In the genomic region with DNA sequence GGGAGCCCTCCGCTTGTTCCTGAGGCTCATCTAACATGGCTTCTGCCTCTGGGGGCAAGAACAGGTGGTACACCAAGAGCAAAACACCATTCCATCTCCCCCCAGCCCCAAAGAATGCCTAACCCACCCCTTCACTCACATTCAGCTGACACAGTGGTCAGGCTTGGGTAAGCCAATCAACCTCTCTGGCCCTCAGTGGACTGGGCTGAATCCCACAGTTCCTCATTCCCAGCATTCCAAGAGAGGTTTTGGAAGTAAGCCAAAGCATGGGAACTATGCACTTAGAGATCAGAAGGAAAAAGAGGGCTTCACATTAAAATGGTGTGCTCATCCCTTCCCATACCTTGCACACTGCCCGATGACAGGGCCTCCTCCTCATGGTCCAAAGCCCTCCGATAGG, we compare ENCODE assay signal across 16 cellular contexts. TPM values are rescaled to one million over a fixed set of nuclear protein-coding genes. Genes with fewer than 3 reads are reported as not detected.
A peak's percentile ranks its signal among the peaks of the same experiment; 100 is the strongest.
DNase-seq lines count a peak whose midpoint lies in the region; ATAC-seq, FAIRE-seq and TF ChIP-seq lines count a peak whose summit lies in the region.
"Had no signal": no experiment of that assay in that cellular context is flagged by ENCODE, and none has a peak within 500 bp of the region (broad histone marks: within the 10 kb centered on the region; RNA-seq: fewer than 3 reads in every experiment).

No MANE protein-coding gene starts in this region.

- H2AFZ ChIP-seq in HepG2 (ENCODE audit: low read length), result no peak overlapping the region

- BruUV-seq in HepG2 (replicated peaks; lab: Mats Ljungman, UMichigan), result no TSS peak

- WGBS in HepG2 (ENCODE audit: low lambda C conversion rate), result 77% methylated on average over 3 of the region's 3 CpGs
- 96 to 97% methylated on average over 3 of the region's 3 CpGs for WGBS in sigmoid colon, 2 donors

- H3K27me3 ChIP-seq in HepG2 (ENCODE audit: control insufficient read depth in 1 of 2, insufficient read depth in 2 of 2, low read length in 2 of 2), result no peaks in the 10 kb centered on the region
- H3K27me3 ChIP-seq in sigmoid colon, result no peaks in the 10 kb centered on the region
- H3K27me3 ChIP-seq: BLaER1, colonic mucosa, MG63 had no signal

- H3K9ac ChIP-seq in HepG2 (ENCODE audit: insufficient read depth, low read depth, low read length), result no peak overlapping the region
- H3K9ac ChIP-seq: BLaER1 had no signal

- FAIRE-seq in HTR-8/SVneo (lab: Jason Lieb, UNC), result no peak
- FAIRE-seq in HepG2 (lab: Jason Lieb, UNC), result peak; percentile 39
- FAIRE-seq: frontal cortex had no signal

- H3K27ac ChIP-seq in HepG2 (ENCODE audit: extremely low read length, insufficient read depth, low read length), result no peak overlapping the region
- H3K27ac ChIP-seq in sigmoid colon, result no peak overlapping the region
- H3K27ac ChIP-seq: BLaER1, colonic mucosa had no signal

- no peak for TF ChIP-seq CTCF in choroid plexus epithelial cell (conservative IDR thresholded peaks at IDR 0.05; ENCODE audit: low read depth, low read length)
- no peak for TF ChIP-seq CTCF in HepG2 (CRISPR knock-in tag; IDR thresholded peaks at IDR 0.05)
- TF ChIP-seq CTCF in sigmoid colon (IDR thresholded peaks at IDR 0.05), result no peak

- in situ Hi-C loops in HepG2 (cut with HindIII; ENCODE audit: extremely low pct_ligation_motif_present, low pct_unique_long_range_greater_than_20kb), result no loop called here

- H3K4me1 ChIP-seq in HepG2 (ENCODE audit: insufficient read depth, low read length) (peaks cover 12% of the 10 kb centered on the region), sigmoid colon (peaks cover 0 to 7% (median 0%) of the 10 kb centered on the region in 4 donors)
- H3K4me1 ChIP-seq: colonic mucosa had no signal

- H3K79me2 ChIP-seq in HepG2 (ENCODE audit: insufficient read depth, low read length), result peaks cover 2% of the 10 kb centered on the region

- H3K9me3 ChIP-seq in HepG2 (ENCODE audit: low read length) (no peaks in the 10 kb centered on the region), sigmoid colon (no peaks in the 10 kb centered on the region)
- H3K9me3 ChIP-seq: BLaER1, colonic mucosa, MG63 had no signal

- ATAC-seq in HepG2 (peak; percentile 76), GM21825 (IDR thresholded peaks at IDR 0.05; ENCODE audit: unreplicated experiment) (no peak)

- DNase-seq in AG08396 (ENCODE audit: low spot score) (peak; percentile 75), HTR-8/SVneo (ENCODE audit: insufficient read length, low spot score) (peak; percentile 66), choroid plexus epithelial cell (ENCODE audit: low read depth) (peak; percentile 70), HepG2 (ENCODE audit: low spot score) (peak; percentile 73), sigmoid colon (no peak), NCI-H1417 treated with DMSO at 0.1 percent for 48 hours (lab: John Stamatoyannopoulos, UW) (no peak)
- no peak for DNase-seq in activated naive CD4-positive, alpha-beta T cell treated with anti-CD3 and anti-CD28 coated beads, Interleukin-2, amount 50 U/mL, for 16 hours
- DNase-seq: colonic mucosa, MG63, NCI-H2171, nucleus accumbens, OCI-M1, T1000 had no signal

- TF ChIP-seq EP300 in HepG2 (IDR thresholded peaks at IDR 0.05; ENCODE audit: low read depth in 2 of 2, low read length in 2 of 2) (no peak), HepG2 (CRISPR knock-in tag; IDR thresholded peaks at IDR 0.05; ENCODE audit: borderline replicate concordance) (no peak), sigmoid colon (IDR thresholded peaks at IDR 0.05) (no peak)

- intact Hi-C loops in HepG2 (cut with micrococcal nuclease; ENCODE audit: unreplicated experiment), result no loop called here
- intact Hi-C loops in sigmoid colon (cut with DNase I), result no loop called here

- no peak overlapping the region for H3K4me2 ChIP-seq in HepG2 (ENCODE audit: low read depth, low read length)
- H3K4me2 ChIP-seq: BLaER1 had no signal

- POLR2A ChIA-PET in HepG2 (lab: Yijun Ruan, JAX), result no interaction called here

- H3K4me3 ChIP-seq in choroid plexus epithelial cell (ENCODE audit: low read depth, low read length) (no peak overlapping the region), HepG2 (replicated peaks in 1 of 3; ENCODE audit: insufficient read depth in 1 of 3, low read depth in 2 of 3, low read length in 3 of 3) (no peak overlapping the region), sigmoid colon (no peak overlapping the region)
- H3K4me3 ChIP-seq: BLaER1, colonic mucosa, MG63 had no signal

- H3K36me3 ChIP-seq in HepG2 (replicated peaks in 1 of 2; ENCODE audit: control insufficient read depth in 1 of 2, insufficient read depth in 2 of 2, low read length in 2 of 2), result peaks cover 14 to 42% of the 10 kb centered on the region in 2 experiments; a peak in 4 of 5 replicates
- peaks cover 17 to 71% (median 28%) of the 10 kb centered on the region in 4 donors for H3K36me3 ChIP-seq in sigmoid colon

- no peak for TF ChIP-seq RAD21 in HepG2 (CRISPR knock-in tag; IDR thresholded peaks at IDR 0.05)

- CTCF ChIA-PET in HepG2 (lab: Yijun Ruan, JAX; ENCODE audit: low intra/inter-chr PET ratio, low total read pairs), result no interaction called here

- TF ChIP-seq POLR2A in HepG2 (IDR thresholded peaks at IDR 0.05; ENCODE audit: insufficient read depth in 1 of 2, low read depth in 2 of 2, low read length in 2 of 2) (no peak), sigmoid colon (IDR thresholded peaks at IDR 0.05) (no peak)

- no peaks in the 10 kb centered on the region for H4K20me1 ChIP-seq in HepG2 (ENCODE audit: insufficient read depth, low read length)

RNA-seq across cellular contexts. Expression of a gene that starts 7.8 kb away (rescaled TPM):
- 26.6 and 42.6 TPM in 2 replicates for total RNA-seq in HepG2 (2016; rRNA removed; fragmentation: Illumina TruSeq; extraction: Trizol)
- total RNA-seq in HepG2 (2016; cell fraction: cytosol; rRNA removed; fragmentation: Illumina TruSeq; extraction: Trizol; ENCODE audit: low read depth), result 13.9 and 14.3 TPM in 2 replicates
- total RNA-seq in HepG2 (2016; cell fraction: insoluble cytoplasmic fraction; rRNA removed; fragmentation: Illumina TruSeq; extraction: Trizol), result 23.4 and 47.4 TPM in 2 replicates
- 32.6 and 37.9 TPM in 2 replicates for total RNA-seq in HepG2 (2016; cell fraction: membrane; rRNA removed; fragmentation: Illumina TruSeq; extraction: Trizol)
- total RNA-seq in HepG2 (2016; cell fraction: nucleus; rRNA removed; fragmentation: Illumina TruSeq; extraction: Trizol), result 34.6 and 36.1 TPM in 2 replicates
- 23.5 and 31.7 TPM in 2 replicates for polyA plus RNA-seq in HepG2 (2011; rRNA removed)
- polyA plus RNA-seq in HepG2 (2011; cell fraction: cytosol; rRNA removed), result 29.9 and 34.2 TPM in 2 replicates
- polyA plus RNA-seq in HepG2 (2011; cell fraction: nucleus; rRNA removed), result 62.5 and 62.8 TPM in 2 replicates
- 58.2 and 68.5 TPM in 2 replicates for polyA plus RNA-seq in HepG2 (2012)
- polyA plus RNA-seq in HepG2 (2016; cell fraction: cytosol; fragmentation: Illumina TruSeq; extraction: Trizol; ENCODE audit: low read depth), result 17.4 and 20.1 TPM in 2 replicates
- polyA plus RNA-seq in HepG2 (2016; cell fraction: insoluble cytoplasmic fraction; fragmentation: Illumina TruSeq; extraction: Trizol; ENCODE audit: low read depth), result 27.8 and 30.3 TPM in 2 replicates
- polyA plus RNA-seq in HepG2 (2016; cell fraction: membrane; fragmentation: Illumina TruSeq; extraction: Trizol; ENCODE audit: low read depth), result 34.6 and 35.4 TPM in 2 replicates
- polyA plus RNA-seq in HepG2 (2016; cell fraction: nucleus; fragmentation: Illumina TruSeq; extraction: Trizol; ENCODE audit: insufficient read depth, low read depth), result 62.4 and 64.1 TPM in 2 replicates
- 43.4 and 53.5 TPM in 2 replicates for polyA minus RNA-seq in HepG2 (2011; rRNA and poly(A)+ RNA removed; ENCODE audit: low replicate concordance)
- 22.6 and 26.6 TPM in 2 replicates for polyA minus RNA-seq in HepG2 (2011; cell fraction: cytosol; rRNA and poly(A)+ RNA removed)
- 19.8 and 27.0 TPM in 2 replicates for polyA minus RNA-seq in HepG2 (2011; cell fraction: nucleus; rRNA and poly(A)+ RNA removed)
- 10 to 100 TPM; 17.2 to 42.5 (median 36.7) TPM for total RNA-seq in sigmoid colon
- polyA plus RNA-seq in sigmoid colon, result 10 to 100 TPM; 19.2 to 66.3 (median 27.0) TPM

RNA-seq across cellular contexts. Expression of a gene that starts 11.1 kb away (rescaled TPM):
- total RNA-seq in HepG2 (2016; rRNA removed; fragmentation: Illumina TruSeq; extraction: Trizol) (7.8 and 10.4 TPM in 2 replicates), sigmoid colon (10 to 100 TPM; 20.7 to 25.8 (median 23.6) TPM)
- total RNA-seq in HepG2 (2016; cell fraction: cytosol; rRNA removed; fragmentation: Illumina TruSeq; extraction: Trizol; ENCODE audit: low read depth), result 5.0 and 5.9 TPM in 2 replicates
- 8.0 and 10.9 TPM in 2 replicates for total RNA-seq in HepG2 (2016; cell fraction: insoluble cytoplasmic fraction; rRNA removed; fragmentation: Illumina TruSeq; extraction: Trizol)
- 7.4 and 9.1 TPM in 2 replicates for total RNA-seq in HepG2 (2016; cell fraction: membrane; rRNA removed; fragmentation: Illumina TruSeq; extraction: Trizol)
- total RNA-seq in HepG2 (2016; cell fraction: nucleus; rRNA removed; fragmentation: Illumina TruSeq; extraction: Trizol), result 9.3 and 10.1 TPM in 2 replicates
- polyA plus RNA-seq in HepG2 (2011; rRNA removed) (57.6 and 63.1 TPM in 2 replicates), sigmoid colon (10 to 100 TPM; 23.4 to 35.8 (median 31.2) TPM)
- polyA plus RNA-seq in HepG2 (2011; cell fraction: cytosol; rRNA removed), result 25.1 and 34.9 TPM in 2 replicates
- 72.7 and 85.1 TPM in 2 replicates for polyA plus RNA-seq in HepG2 (2011; cell fraction: nucleus; rRNA removed)
- polyA plus RNA-seq in HepG2 (2012), result 7.3 and 9.0 TPM in 2 replicates
- polyA plus RNA-seq in HepG2 (2016; cell fraction: cytosol; fragmentation: Illumina TruSeq; extraction: Trizol; ENCODE audit: low read depth), result 6.0 and 6.7 TPM in 2 replicates
- 12.0 and 13.5 TPM in 2 replicates for polyA plus RNA-seq in HepG2 (2016; cell fraction: insoluble cytoplasmic fraction; fragmentation: Illumina TruSeq; extraction: Trizol; ENCODE audit: low read depth)
- 9.2 and 10.9 TPM in 2 replicates for polyA plus RNA-seq in HepG2 (2016; cell fraction: membrane; fragmentation: Illumina TruSeq; extraction: Trizol; ENCODE audit: low read depth)
- polyA plus RNA-seq in HepG2 (2016; cell fraction: nucleus; fragmentation: Illumina TruSeq; extraction: Trizol; ENCODE audit: insufficient read depth, low read depth), result 18.0 and 19.4 TPM in 2 replicates
- polyA minus RNA-seq in HepG2 (2011; rRNA and poly(A)+ RNA removed; ENCODE audit: low replicate concordance), result 33.6 and 62.8 TPM in 2 replicates
- polyA minus RNA-seq in HepG2 (2011; cell fraction: cytosol; rRNA and poly(A)+ RNA removed), result 6.5 and 12.7 TPM in 2 replicates
- polyA minus RNA-seq in HepG2 (2011; cell fraction: nucleus; rRNA and poly(A)+ RNA removed), result 30.0 and 33.3 TPM in 2 replicates

RNA-seq across cellular contexts. Expression of a gene that starts 13.2 kb away (rescaled TPM):
- total RNA-seq in HepG2 (2016; rRNA removed; fragmentation: Illumina TruSeq; extraction: Trizol), result 15.4 and 16.9 TPM in 2 replicates
- 1.9 and 2.3 TPM in 2 replicates for total RNA-seq in HepG2 (2016; cell fraction: cytosol; rRNA removed; fragmentation: Illumina TruSeq; extraction: Trizol; ENCODE audit: low read depth)
- total RNA-seq in HepG2 (2016; cell fraction: insoluble cytoplasmic fraction; rRNA removed; fragmentation: Illumina TruSeq; extraction: Trizol), result 14.8 and 19.1 TPM in 2 replicates
- 3.6 and 4.1 TPM in 2 replicates for total RNA-seq in HepG2 (2016; cell fraction: membrane; rRNA removed; fragmentation: Illumina TruSeq; extraction: Trizol)
- total RNA-seq in HepG2 (2016; cell fraction: nucleus; rRNA removed; fragmentation: Illumina TruSeq; extraction: Trizol), result 5.5 and 6.5 TPM in 2 replicates
- polyA plus RNA-seq in HepG2 (2011; rRNA removed), result 60.9 and 86.5 TPM in 2 replicates
- 88.3 and 89.2 TPM in 2 replicates for polyA plus RNA-seq in HepG2 (2011; cell fraction: cytosol; rRNA removed)
- 58.5 and 80.1 TPM in 2 replicates for polyA plus RNA-seq in HepG2 (2011; cell fraction: nucleus; rRNA removed)
- polyA plus RNA-seq in HepG2 (2012), result 60.0 and 69.4 TPM in 2 replicates
- polyA plus RNA-seq in HepG2 (2016; cell fraction: cytosol; fragmentation: Illumina TruSeq; extraction: Trizol; ENCODE audit: low read depth), result 2.0 and 2.3 TPM in 2 replicates
- polyA plus RNA-seq in HepG2 (2016; cell fraction: insoluble cytoplasmic fraction; fragmentation: Illumina TruSeq; extraction: Trizol; ENCODE audit: low read depth), result 19.5 and 24.0 TPM in 2 replicates
- 2.4 and 2.9 TPM in 2 replicates for polyA plus RNA-seq in HepG2 (2016; cell fraction: membrane; fragmentation: Illumina TruSeq; extraction: Trizol; ENCODE audit: low read depth)
- polyA plus RNA-seq in HepG2 (2016; cell fraction: nucleus; fragmentation: Illumina TruSeq; extraction: Trizol; ENCODE audit: insufficient read depth, low read depth), result 7.6 and 8.5 TPM in 2 replicates
- polyA minus RNA-seq in HepG2 (2011; rRNA and poly(A)+ RNA removed; ENCODE audit: low replicate concordance), result 18.8 and 112 TPM in 2 replicates
- polyA minus RNA-seq in HepG2 (2011; cell fraction: cytosol; rRNA and poly(A)+ RNA removed), result 37.7 and 51.5 TPM in 2 replicates
- 11.8 and 17.7 TPM in 2 replicates for polyA minus RNA-seq in HepG2 (2011; cell fraction: nucleus; rRNA and poly(A)+ RNA removed)
- 10 to 100 TPM; 10.2 to 30.0 (median 24.9) TPM for total RNA-seq in sigmoid colon
- polyA plus RNA-seq in sigmoid colon, result 10 to 100 TPM; 28.8 to 43.3 (median 38.4) TPM

RNA-seq across cellular contexts. Expression of a gene that starts 35.4 kb away (rescaled TPM):
- total RNA-seq in HepG2 (2016; rRNA removed; fragmentation: Illumina TruSeq; extraction: Trizol), result 98.0 and 105 TPM in 2 replicates
- total RNA-seq in HepG2 (2016; cell fraction: cytosol; rRNA removed; fragmentation: Illumina TruSeq; extraction: Trizol; ENCODE audit: low read depth), result 14.6 and 16.2 TPM in 2 replicates
- 98.5 and 112 TPM in 2 replicates for total RNA-seq in HepG2 (2016; cell fraction: insoluble cytoplasmic fraction; rRNA removed; fragmentation: Illumina TruSeq; extraction: Trizol)
- total RNA-seq in HepG2 (2016; cell fraction: membrane; rRNA removed; fragmentation: Illumina TruSeq; extraction: Trizol), result 35.4 and 39.1 TPM in 2 replicates
- 89.1 and 95.8 TPM in 2 replicates for total RNA-seq in HepG2 (2016; cell fraction: nucleus; rRNA removed; fragmentation: Illumina TruSeq; extraction: Trizol)
- polyA plus RNA-seq in HepG2 (2011; rRNA removed), result 28.2 and 41.4 TPM in 2 replicates
- polyA plus RNA-seq in HepG2 (2011; cell fraction: cytosol; rRNA removed), result 22.7 and 32.5 TPM in 2 replicates
- 69.4 and 110 TPM in 2 replicates for polyA plus RNA-seq in HepG2 (2011; cell fraction: nucleus; rRNA removed)
- polyA plus RNA-seq in HepG2 (2012), result 16.1 and 27.4 TPM in 2 replicates
- 9.9 and 10.2 TPM in 2 replicates for polyA plus RNA-seq in HepG2 (2016; cell fraction: cytosol; fragmentation: Illumina TruSeq; extraction: Trizol; ENCODE audit: low read depth)
- 92.8 and 96.1 TPM in 2 replicates for polyA plus RNA-seq in HepG2 (2016; cell fraction: insoluble cytoplasmic fraction; fragmentation: Illumina TruSeq; extraction: Trizol; ENCODE audit: low read depth)
- 20.0 and 23.8 TPM in 2 replicates for polyA plus RNA-seq in HepG2 (2016; cell fraction: membrane; fragmentation: Illumina TruSeq; extraction: Trizol; ENCODE audit: low read depth)
- 145 and 148 TPM in 2 replicates for polyA plus RNA-seq in HepG2 (2016; cell fraction: nucleus; fragmentation: Illumina TruSeq; extraction: Trizol; ENCODE audit: insufficient read depth, low read depth)
- 67.2 and 287 TPM in 2 replicates for polyA minus RNA-seq in HepG2 (2011; rRNA and poly(A)+ RNA removed; ENCODE audit: low replicate concordance)
- polyA minus RNA-seq in HepG2 (2011; cell fraction: cytosol; rRNA and poly(A)+ RNA removed), result 18.6 and 22.3 TPM in 2 replicates
- polyA minus RNA-seq in HepG2 (2011; cell fraction: nucleus; rRNA and poly(A)+ RNA removed), result 59.9 and 64.0 TPM in 2 replicates
- total RNA-seq in sigmoid colon, result 1 to 10 TPM in 3 of 4 donors, under 1 TPM in 1; 0.33 to 3.9 (median 1.6) TPM
- polyA plus RNA-seq in sigmoid colon, result 10 to 100 TPM in 2 of 3 donors, 1 to 10 TPM in 1; 6.6 to 35.2 (median 12.9) TPM

RNA-seq across cellular contexts. Expression of a gene that starts 50.5 kb away (rescaled TPM):
- 1.9 and 5.0 TPM in 2 replicates for total RNA-seq in HepG2 (2016; rRNA removed; fragmentation: Illumina TruSeq; extraction: Trizol)
- 0.62 and 1.0 TPM in 2 replicates for total RNA-seq in HepG2 (2016; cell fraction: cytosol; rRNA removed; fragmentation: Illumina TruSeq; extraction: Trizol; ENCODE audit: low read depth)
- 0.83 and 5.2 TPM in 2 replicates for total RNA-seq in HepG2 (2016; cell fraction: insoluble cytoplasmic fraction; rRNA removed; fragmentation: Illumina TruSeq; extraction: Trizol)
- 0.48 and 0.93 TPM in 2 replicates for total RNA-seq in HepG2 (2016; cell fraction: membrane; rRNA removed; fragmentation: Illumina TruSeq; extraction: Trizol)
- total RNA-seq in HepG2 (2016; cell fraction: nucleus; rRNA removed; fragmentation: Illumina TruSeq; extraction: Trizol), result 12.3 and 13.9 TPM in 2 replicates
- polyA plus RNA-seq in HepG2 (2011; rRNA removed), result 8.6 and 10.4 TPM in 2 replicates
- 1.6 TPM in 2 replicates for polyA plus RNA-seq in HepG2 (2011; cell fraction: cytosol; rRNA removed)
- polyA plus RNA-seq in HepG2 (2011; cell fraction: nucleus; rRNA removed), result 39.0 and 41.5 TPM in 2 replicates
- polyA plus RNA-seq in HepG2 (2012), result 3.7 and 5.6 TPM in 2 replicates
- polyA plus RNA-seq in HepG2 (2016; cell fraction: cytosol; fragmentation: Illumina TruSeq; extraction: Trizol; ENCODE audit: low read depth), result 0.03 TPM in 1 of 2 replicates, not detected in the other
- polyA plus RNA-seq in HepG2 (2016; cell fraction: insoluble cytoplasmic fraction; fragmentation: Illumina TruSeq; extraction: Trizol; ENCODE audit: low read depth), result 0.70 and 1.3 TPM in 2 replicates
- polyA plus RNA-seq in HepG2 (2016; cell fraction: membrane; fragmentation: Illumina TruSeq; extraction: Trizol; ENCODE audit: low read depth), result 0.22 and 0.43 TPM in 2 replicates
- 33.1 and 34.5 TPM in 2 replicates for polyA plus RNA-seq in HepG2 (2016; cell fraction: nucleus; fragmentation: Illumina TruSeq; extraction: Trizol; ENCODE audit: insufficient read depth, low read depth)
- 12.9 and 33.2 TPM in 2 replicates for polyA minus RNA-seq in HepG2 (2011; rRNA and poly(A)+ RNA removed; ENCODE audit: low replicate concordance)
- polyA minus RNA-seq in HepG2 (2011; cell fraction: cytosol; rRNA and poly(A)+ RNA removed), result 1.1 and 2.8 TPM in 2 replicates
- 27.9 and 31.6 TPM in 2 replicates for polyA minus RNA-seq in HepG2 (2011; cell fraction: nucleus; rRNA and poly(A)+ RNA removed)
- 1 to 10 TPM; 1.5 to 6.9 (median 3.4) TPM for total RNA-seq in sigmoid colon
- polyA plus RNA-seq in sigmoid colon, result 1 to 10 TPM in 1 of 3 donors, under 1 TPM in 1, not detected in 1; 0.23 to 6.8 TPM

Comparison
In these comparisons a context has a peak if more than half of its experiments do, and no peak if none do; other contexts are left out.
1. DNase-seq: peak in AG08396 (single experiment), HTR-8/SVneo (single experiment), choroid plexus epithelial cell (single experiment) and HepG2 (single experiment); none in sigmoid colon (single experiment), activated naive CD4-positive, alpha-beta T cell treated with anti-CD3 and anti-CD28 coated beads, Interleukin-2, amount 50 U/mL, for 16 hours (single experiment) and NCI-H1417 treated with DMSO at 0.1 percent for 48 hours (single experiment).